7 cellular contexts compared by ENCODE assay signal in genomic region chr3:38458796-38459498, GRCh38. TPM values are rescaled to one million over a fixed set of nuclear protein-coding genes. Genes with fewer than 3 reads are reported as not detected.
DNase-seq lines count a peak whose midpoint lies in the region; ATAC-seq, FAIRE-seq and TF ChIP-seq lines count a peak whose summit lies in the region.

No MANE protein-coding gene starts in this region.

- no peak for TF ChIP-seq EP300 in HepG2 (IDR thresholded peaks at IDR 0.05; ENCODE audit: low read depth in 2 of 2, low read length in 2 of 2)
- TF ChIP-seq EP300 in HepG2 (CRISPR knock-in tag; IDR thresholded peaks at IDR 0.05; ENCODE audit: borderline replicate concordance) = no peak

- H3K36me3 ChIP-seq in MG63 (no peaks in the 10 kb centered on the region), HepG2 (replicated peaks in 1 of 2; ENCODE audit: control insufficient read depth in 1 of 2, insufficient read depth in 2 of 2, low read length in 2 of 2) (peaks cover 0 to 8% of the 10 kb centered on the region in 2 experiments; a peak in 2 of 5 replicates)

- no peak for TF ChIP-seq CTCF in HepG2 (CRISPR knock-in tag; IDR thresholded peaks at IDR 0.05)

- CTCF ChIA-PET in HepG2 (lab: Yijun Ruan, JAX; ENCODE audit: low intra/inter-chr PET ratio, low total read pairs) = no interaction called here
- CTCF ChIA-PET in activated CD4-positive, alpha-beta memory T cell treated with anti-CD3 and anti-CD28 coated beads for 36 hours (lab: Charles Lee) = no interaction called here

- BruUV-seq in HepG2 (replicated peaks; lab: Mats Ljungman, UMichigan) = no TSS peak

- POLR2A ChIA-PET in HepG2 (lab: Yijun Ruan, JAX) = no interaction called here
- POLR2A ChIA-PET in activated CD4-positive, alpha-beta memory T cell treated with anti-CD3 and anti-CD28 coated beads for 36 hours (lab: Charles Lee) = no interaction called here

- H3K36me3 Mint-ChIP-seq in activated CD4-positive, alpha-beta memory T cell treated with anti-CD3 and anti-CD28 coated beads for 36 hours = peaks cover 2% of the 10 kb centered on the region

- peaks cover 31% of the 10 kb centered on the region for H3K4me1 ChIP-seq in HepG2 (ENCODE audit: insufficient read depth, low read length)

- 92% methylated on average over 13 of the region's 13 CpGs for WGBS in HepG2 (ENCODE audit: low lambda C conversion rate)

- no peak overlapping the region for H3K27ac Mint-ChIP-seq in activated CD4-positive, alpha-beta memory T cell treated with anti-CD3 and anti-CD28 coated beads for 36 hours

- no peak for FAIRE-seq in HepG2 (lab: Jason Lieb, UNC)

- H3K4me1 Mint-ChIP-seq in activated CD4-positive, alpha-beta memory T cell treated with anti-CD3 and anti-CD28 coated beads for 36 hours (ENCODE audit: low read depth) = no peaks in the 10 kb centered on the region

- no peaks in the 10 kb centered on the region for H3K27me3 ChIP-seq in MG63
- no peaks in the 10 kb centered on the region for H3K27me3 ChIP-seq in HepG2 (ENCODE audit: control insufficient read depth in 1 of 2, insufficient read depth in 2 of 2, low read length in 2 of 2)

- no peak for ATAC-seq in HepG2
- no peak for ATAC-seq in GM21381 (IDR thresholded peaks at IDR 0.05; ENCODE audit: unreplicated experiment)
- no peak for ATAC-seq in GM19351 (IDR thresholded peaks at IDR 0.05; ENCODE audit: unreplicated experiment)

- H3K4me3 ChIP-seq in MG63 = peak overlapping the region; percentile 51
- no peak overlapping the region for H3K4me3 ChIP-seq in HepG2 (replicated peaks in 1 of 3; ENCODE audit: insufficient read depth in 1 of 3, low read depth in 2 of 3, low read length in 3 of 3)

- in situ Hi-C loops in HepG2 (cut with HindIII; ENCODE audit: extremely low pct_ligation_motif_present, low pct_unique_long_range_greater_than_20kb) = loop anchor here (25.0 kb wide), 1 partner anchor 322 kb away; the partner anchor contains the start of genes ACAA1 and MYD88

- no peaks in the 10 kb centered on the region for H3K27me3 Mint-ChIP-seq in activated CD4-positive, alpha-beta memory T cell treated with anti-CD3 and anti-CD28 coated beads for 36 hours

- TF ChIP-seq POLR2A in HepG2 (IDR thresholded peaks at IDR 0.05; ENCODE audit: insufficient read depth in 1 of 2, low read depth in 2 of 2, low read length in 2 of 2) = no peak

- H3K9me3 ChIP-seq in MG63 (no peaks in the 10 kb centered on the region), HepG2 (ENCODE audit: low read length) (no peaks in the 10 kb centered on the region)

- H3K4me2 ChIP-seq in HepG2 (ENCODE audit: low read depth, low read length) = no peak overlapping the region

- no peak overlapping the region for H2AFZ ChIP-seq in HepG2 (ENCODE audit: low read length)

- DNase-seq in MG63 (peak; percentile 83), cerebellum (ENCODE audit: low spot score) (peak; percentile 79), HepG2 (ENCODE audit: low spot score) (no peak), ureter (ENCODE audit: low spot score) (peak; percentile 67)
- no peak for DNase-seq in activated CD4-positive, alpha-beta memory T cell treated with anti-CD3 and anti-CD28 coated beads for 36 hours

- H4K20me1 ChIP-seq in HepG2 (ENCODE audit: insufficient read depth, low read length) = peaks cover 62% of the 10 kb centered on the region

- no peak overlapping the region for H3K27ac ChIP-seq in HepG2 (ENCODE audit: extremely low read length, insufficient read depth, low read length)

- intact Hi-C loops in HepG2 (cut with micrococcal nuclease; ENCODE audit: unreplicated experiment) = no loop called here
- intact Hi-C loops in activated CD4-positive, alpha-beta memory T cell treated with anti-CD3 and anti-CD28 coated beads for 36 hours (cut with micrococcal nuclease) = no loop called here

- H3K4me3 Mint-ChIP-seq in activated CD4-positive, alpha-beta memory T cell treated with anti-CD3 and anti-CD28 coated beads for 36 hours = no peak overlapping the region

- peaks cover 85% of the 10 kb centered on the region for H3K79me2 ChIP-seq in HepG2 (ENCODE audit: insufficient read depth, low read length)

- no peak for TF ChIP-seq RAD21 in HepG2 (CRISPR knock-in tag; IDR thresholded peaks at IDR 0.05)

- H3K9me3 Mint-ChIP-seq in activated CD4-positive, alpha-beta memory T cell treated with anti-CD3 and anti-CD28 coated beads for 36 hours = no peaks in the 10 kb centered on the region

- no peak overlapping the region for H3K9ac ChIP-seq in HepG2 (ENCODE audit: insufficient read depth, low read depth, low read length)

TF ChIP-seq in HepG2, 621 proteins besides CTCF, POLR2A, EP300 and RAD21 (continues in another document):
- peak; percentile 33 for TF ChIP-seq AGO2 (optimal IDR thresholded peaks at IDR 0.05; ENCODE audit: low read depth, low read length)

RNA-seq across cellular contexts. Expression of gene ACVR2B, which starts 5.3 kb away (rescaled TPM):
- total RNA-seq in MG63 (2014; rRNA removed; shearing (Covaris generic); ENCODE audit: low replicate concordance) = 1.1 and 1.2 TPM in 2 replicates
- total RNA-seq in cerebellum = 47.0 TPM
- total RNA-seq in HepG2 (2016; rRNA removed; fragmentation: Illumina TruSeq; extraction: Trizol) = 10.0 and 11.3 TPM in 2 replicates
- total RNA-seq in HepG2 (2016; cell fraction: cytosol; rRNA removed; fragmentation: Illumina TruSeq; extraction: Trizol; ENCODE audit: low read depth) = 1.9 and 2.3 TPM in 2 replicates
- total RNA-seq in HepG2 (2016; cell fraction: insoluble cytoplasmic fraction; rRNA removed; fragmentation: Illumina TruSeq; extraction: Trizol) = 9.6 and 10.5 TPM in 2 replicates
- 6.0 TPM in 2 replicates for total RNA-seq in HepG2 (2016; cell fraction: membrane; rRNA removed; fragmentation: Illumina TruSeq; extraction: Trizol)
- total RNA-seq in HepG2 (2016; cell fraction: nucleus; rRNA removed; fragmentation: Illumina TruSeq; extraction: Trizol) = 11.7 and 13.1 TPM in 2 replicates
- polyA plus RNA-seq in HepG2 (2011; rRNA removed) = 12.0 and 12.7 TPM in 2 replicates
- polyA plus RNA-seq in HepG2 (2011; cell fraction: cytosol; rRNA removed) = 9.0 and 9.9 TPM in 2 replicates
- polyA plus RNA-seq in HepG2 (2011; cell fraction: nucleus; rRNA removed) = 15.0 and 15.2 TPM in 2 replicates
- polyA plus RNA-seq in HepG2 (2012) = 9.9 and 12.0 TPM in 2 replicates
- polyA plus RNA-seq in HepG2 (2016; cell fraction: cytosol; fragmentation: Illumina TruSeq; extraction: Trizol; ENCODE audit: low read depth) = 2.7 and 2.9 TPM in 2 replicates
- polyA plus RNA-seq in HepG2 (2016; cell fraction: insoluble cytoplasmic fraction; fragmentation: Illumina TruSeq; extraction: Trizol; ENCODE audit: low read depth) = 5.1 and 5.5 TPM in 2 replicates
- 3.4 and 4.2 TPM in 2 replicates for polyA plus RNA-seq in HepG2 (2016; cell fraction: membrane; fragmentation: Illumina TruSeq; extraction: Trizol; ENCODE audit: low read depth)
- 8.4 and 8.5 TPM in 2 replicates for polyA plus RNA-seq in HepG2 (2016; cell fraction: nucleus; fragmentation: Illumina TruSeq; extraction: Trizol; ENCODE audit: insufficient read depth, low read depth)
- polyA minus RNA-seq in HepG2 (2011; rRNA and poly(A)+ RNA removed; ENCODE audit: low replicate concordance) = 23.0 and 122 TPM in 2 replicates
- 32.7 and 38.7 TPM in 2 replicates for polyA minus RNA-seq in HepG2 (2011; cell fraction: cytosol; rRNA and poly(A)+ RNA removed)
- 27.8 and 34.2 TPM in 2 replicates for polyA minus RNA-seq in HepG2 (2011; cell fraction: nucleus; rRNA and poly(A)+ RNA removed)
- total RNA-seq in ureter = 11.8 TPM
- 1 to 10 TPM; 7.1 to 7.8 TPM for total RNA-seq in activated CD4-positive, alpha-beta memory T cell treated with anti-CD3 and anti-CD28 coated beads for 36 hours

RNA-seq across cellular contexts. Expression of gene EXOG, which starts 37.2 kb away (rescaled TPM):
- 4.7 and 5.0 TPM in 2 replicates for total RNA-seq in MG63 (2014; rRNA removed; shearing (Covaris generic); ENCODE audit: low replicate concordance)
- total RNA-seq in cerebellum = 26.6 TPM
- total RNA-seq in HepG2 (2016; rRNA removed; fragmentation: Illumina TruSeq; extraction: Trizol) = 7.2 and 9.5 TPM in 2 replicates
- total RNA-seq in HepG2 (2016; cell fraction: cytosol; rRNA removed; fragmentation: Illumina TruSeq; extraction: Trizol; ENCODE audit: low read depth) = 2.4 and 3.2 TPM in 2 replicates
- 9.4 and 10.0 TPM in 2 replicates for total RNA-seq in HepG2 (2016; cell fraction: insoluble cytoplasmic fraction; rRNA removed; fragmentation: Illumina TruSeq; extraction: Trizol)
- 4.3 and 4.9 TPM in 2 replicates for total RNA-seq in HepG2 (2016; cell fraction: membrane; rRNA removed; fragmentation: Illumina TruSeq; extraction: Trizol)
- 11.9 and 12.3 TPM in 2 replicates for total RNA-seq in HepG2 (2016; cell fraction: nucleus; rRNA removed; fragmentation: Illumina TruSeq; extraction: Trizol)
- polyA plus RNA-seq in HepG2 (2011; rRNA removed) = 5.5 TPM in 2 replicates
- 2.0 and 3.0 TPM in 2 replicates for polyA plus RNA-seq in HepG2 (2011; cell fraction: cytosol; rRNA removed)
- polyA plus RNA-seq in HepG2 (2011; cell fraction: nucleus; rRNA removed) = 11.4 and 19.7 TPM in 2 replicates
- 3.4 and 5.4 TPM in 2 replicates for polyA plus RNA-seq in HepG2 (2012)
- 0.79 and 1.1 TPM in 2 replicates for polyA plus RNA-seq in HepG2 (2016; cell fraction: cytosol; fragmentation: Illumina TruSeq; extraction: Trizol; ENCODE audit: low read depth)
- polyA plus RNA-seq in HepG2 (2016; cell fraction: insoluble cytoplasmic fraction; fragmentation: Illumina TruSeq; extraction: Trizol; ENCODE audit: low read depth) = 8.8 and 9.2 TPM in 2 replicates
- polyA plus RNA-seq in HepG2 (2016; cell fraction: membrane; fragmentation: Illumina TruSeq; extraction: Trizol; ENCODE audit: low read depth) = 2.3 and 2.8 TPM in 2 replicates
- 25.1 and 25.9 TPM in 2 replicates for polyA plus RNA-seq in HepG2 (2016; cell fraction: nucleus; fragmentation: Illumina TruSeq; extraction: Trizol; ENCODE audit: insufficient read depth, low read depth)
- 5.4 and 6.5 TPM in 2 replicates for polyA minus RNA-seq in HepG2 (2011; rRNA and poly(A)+ RNA removed; ENCODE audit: low replicate concordance)
- polyA minus RNA-seq in HepG2 (2011; cell fraction: cytosol; rRNA and poly(A)+ RNA removed) = 1.8 and 2.0 TPM in 2 replicates
- 15.5 and 17.5 TPM in 2 replicates for polyA minus RNA-seq in HepG2 (2011; cell fraction: nucleus; rRNA and poly(A)+ RNA removed)
- 26.1 TPM for total RNA-seq in ureter
- total RNA-seq in activated CD4-positive, alpha-beta memory T cell treated with anti-CD3 and anti-CD28 coated beads for 36 hours = 10 to 100 TPM; 11.7 to 13.0 TPM

Comparison
In these comparisons a context has a peak if more than half of its experiments do, and no peak if none do; other contexts are left out.
1. DNase-seq: peak in MG63 (single experiment), cerebellum (single experiment) and ureter (single experiment); none in HepG2 (single experiment) and activated CD4-positive, alpha-beta memory T cell treated with anti-CD3 and anti-CD28 coated beads for 36 hours (single experiment).